20 cellular contexts compared by ENCODE assay signal in the genomic region with DNA sequence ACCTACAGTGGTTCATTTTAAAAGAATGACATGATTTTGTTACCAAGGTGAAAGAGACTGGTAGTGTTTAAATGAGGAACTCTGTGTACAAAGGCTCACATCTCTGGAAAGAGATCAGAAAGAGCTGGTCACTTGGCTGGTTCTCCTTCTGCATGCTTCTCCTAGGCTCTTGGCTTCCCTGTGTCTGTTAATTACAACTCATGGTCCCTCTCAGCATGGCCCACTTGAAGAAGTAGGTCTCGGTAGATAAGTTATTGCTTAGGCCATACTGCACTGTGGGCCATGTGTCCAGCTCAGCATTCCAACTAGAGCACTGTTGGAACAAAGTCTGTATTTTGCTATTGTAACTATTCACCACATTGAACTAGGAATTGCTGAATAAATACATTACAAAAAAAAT.
A peak's percentile ranks its signal among the peaks of the same experiment; 100 is the strongest.
DNase-seq lines count a peak whose midpoint lies in the region; ATAC-seq and TF ChIP-seq lines count a peak whose summit lies in the region.
"Had no signal": no experiment of that assay in that cellular context is flagged by ENCODE, and none has a peak within 500 bp of the region (broad histone marks: within the 10 kb centered on the region; RNA-seq: fewer than 3 reads in every experiment).

No MANE protein-coding gene starts in this region.

- no peak overlapping the region for H3K4me3 ChIP-seq in left ventricle myocardium inferior
- no peak overlapping the region for H3K4me3 ChIP-seq in tibial artery
- no peak overlapping the region for H3K4me3 ChIP-seq in esophagus muscularis mucosa
- H3K4me3 ChIP-seq: A549; BLaER1 treated with 17β-estradiol and CSF1 and Interleukin-3, amounts not matched to agents 10 nM and 100 nM; HAP-1 had no signal

- H3K9me3 ChIP-seq in left ventricle myocardium inferior (replicated peaks) = peaks cover 3% of the 10 kb centered on the region
- no peaks in the 10 kb centered on the region for H3K9me3 ChIP-seq in tibial artery
- no peaks in the 10 kb centered on the region for H3K9me3 ChIP-seq in esophagus muscularis mucosa
- H3K9me3 ChIP-seq: A549, BE2C had no signal

- ATAC-seq in Right ventricle myocardium superior (ENCODE audit: poor library complexity) (peak; percentile 81), left cardiac atrium (no peak), HG03280 (IDR thresholded peaks at IDR 0.05; ENCODE audit: unreplicated experiment) (no peak)
- ATAC-seq: A549 had no signal

- H3K36me3 ChIP-seq in left ventricle myocardium inferior = peaks cover 74% of the 10 kb centered on the region
- peaks cover 33 to 82% (median 59%) of the 10 kb centered on the region in 3 donors for H3K36me3 ChIP-seq in tibial artery
- H3K36me3 ChIP-seq in esophagus muscularis mucosa = peaks cover 6 to 83% (median 63%) of the 10 kb centered on the region in 4 donors

- H3K4me1 ChIP-seq in left ventricle myocardium inferior (peaks cover 28% of the 10 kb centered on the region), tibial artery (no peaks in the 10 kb centered on the region), esophagus muscularis mucosa (no peaks in the 10 kb centered on the region)
- H3K4me1 ChIP-seq: A549; BE2C; BLaER1 treated with 17β-estradiol and CSF1 and Interleukin-3, amounts not matched to agents 10 nM and 100 nM; HAP-1 had no signal

- TF ChIP-seq EP300 in esophagus muscularis mucosa (IDR thresholded peaks at IDR 0.05) = no peak

- 100% methylated on average over 1 of the region's 1 CpG for WGBS in esophagus muscularis mucosa

- intact Hi-C loops in Right ventricle myocardium superior (cut with DNase I) (no loop called here), left cardiac atrium (cut with DNase I) (no loop called here), left ventricle myocardium inferior (cut with micrococcal nuclease) (no loop called here), tibial artery (cut with DNase I; ENCODE audit: low total_unique reads) (no loop called here), esophagus muscularis mucosa (cut with DNase I) (no loop called here)

- TF ChIP-seq CTCF in left ventricle myocardium inferior (IDR thresholded peaks at IDR 0.05; ENCODE audit: borderline replicate concordance) (no peak), tibial artery (IDR thresholded peaks at IDR 0.05) (no peak), esophagus muscularis mucosa (IDR thresholded peaks at IDR 0.05) (no peak)

- TF ChIP-seq POLR2A in esophagus muscularis mucosa (IDR thresholded peaks at IDR 0.05; ENCODE audit: low read depth) = no peak

- H3K27me3 ChIP-seq in left ventricle myocardium inferior (ENCODE audit: low read depth) (no peaks in the 10 kb centered on the region), tibial artery (no peaks in the 10 kb centered on the region), esophagus muscularis mucosa (no peaks in the 10 kb centered on the region)
- H3K27me3 ChIP-seq: BE2C; BLaER1 treated with 17β-estradiol and CSF1 and Interleukin-3, amounts not matched to agents 10 nM and 100 nM had no signal

- H3K27ac ChIP-seq in left ventricle myocardium inferior (replicated peaks) (peak overlapping the region; percentile 47), tibial artery (no peak overlapping the region), esophagus muscularis mucosa (replicated peaks in 1 of 4) (no peak overlapping the region)
- H3K27ac ChIP-seq: A549; BLaER1 treated with 17β-estradiol and CSF1 and Interleukin-3, amounts not matched to agents 10 nM and 100 nM had no signal

- DNase-seq in Right ventricle myocardium superior = no peak
- DNase-seq in left cardiac atrium = no peak
- peak; percentile 7 for DNase-seq in cerebellar cortex (ENCODE audit: low spot score)
- DNase-seq in left ventricle myocardium inferior = no peak
- no peak for DNase-seq in tibial artery
- DNase-seq in esophagus muscularis mucosa (ENCODE audit: extremely low spot score) = no peak
- DNase-seq: 8988T; ACHN; AML-193; BE2C; CD4-positive, alpha-beta T cell; CD8-positive, alpha-beta memory T cell; DMS53; DMS79 treated with DMSO at 0.1 percent for 48 hours; GOT3; HFFc6 had no signal
